In genomic region chr2:205748660-205749059, GRCh38 we compare ENCODE assay signal across 15 cellular contexts.
DNase-seq lines count a peak whose midpoint lies in the region; TF ChIP-seq lines count a peak whose summit lies in the region.
"Had no signal": no experiment of that assay in that cellular context is flagged by ENCODE, and none has a peak within 500 bp of the region (broad histone marks: within the 10 kb centered on the region; RNA-seq: fewer than 3 reads in every experiment).

No MANE protein-coding gene starts in this region.

- TF ChIP-seq CTCF in endodermal cell (conservative IDR thresholded peaks at IDR 0.05): no peak

- no peaks in the 10 kb centered on the region for H4K20me1 ChIP-seq in GM23248 (ENCODE audit: insufficient read depth)

- no peaks in the 10 kb centered on the region for H3K9me3 Mint-ChIP-seq in endodermal cell
- H3K9me3 Mint-ChIP-seq: activated naive CD4-positive, alpha-beta T cell treated with anti-CD3 and anti-CD28 coated beads for 36 hours; CD14-positive monocyte; dendritic cell treated with granulocyte-macrophage colony-stimulating factor and Interleukin-4, amounts not matched to agents 40 ng/mL and 50 ng/mL, for 4 days; naive thymus-derived CD4-positive, alpha-beta T cell had no signal

- no peak overlapping the region for H3K27ac ChIP-seq in GM23248
- H3K27ac ChIP-seq in endodermal cell (ENCODE audit: low read depth, low read length): no peak overlapping the region
- H3K27ac ChIP-seq in caudate nucleus (ENCODE audit: low read depth, low read length): no peak overlapping the region

- DNase-seq in GM23248 (peak; percentile 48), M059J (ENCODE audit: low read depth) (peak; percentile 87), endodermal cell (peak; percentile 63), caudate nucleus (lab: John Stamatoyannopoulos, UW) (no peak), islet precursor cell (no peak), ecto neural progenitor cell (ENCODE audit: low spot score) (no peak), GM19238 (ENCODE audit: insufficient read length, low spot score) (no peak)
- DNase-seq: activated naive CD4-positive, alpha-beta T cell treated with anti-CD3 and anti-CD28 coated beads for 36 hours; naive thymus-derived CD4-positive, alpha-beta T cell; NCI-H1092 treated with DMSO at 0.1 percent for 48 hours; SK-N-SH had no signal

- H3K4me2 ChIP-seq in GM23248 (ENCODE audit: unreplicated experiment): no peak overlapping the region
- H3K4me2 ChIP-seq: SK-N-SH, smooth muscle cell had no signal

- no peaks in the 10 kb centered on the region for H3K9me2 ChIP-seq in GM23248 (ENCODE audit: insufficient read depth)
- H3K9me2 ChIP-seq: SK-N-SH had no signal

- H3K27me3 Mint-ChIP-seq in endodermal cell (ENCODE audit: insufficient read depth): no peaks in the 10 kb centered on the region

- H3K27me3 ChIP-seq in GM23248 (replicated peaks; ENCODE audit: insufficient read depth): no peaks in the 10 kb centered on the region
- H3K27me3 ChIP-seq in endodermal cell (ENCODE audit: control insufficient read depth, insufficient read depth, low read length, poor library complexity, severe bottlenecking): no peaks in the 10 kb centered on the region
- H3K27me3 ChIP-seq in mucosa of stomach (ENCODE audit: control insufficient read depth, insufficient read depth, low read length): no peaks in the 10 kb centered on the region

- H3K9ac ChIP-seq in GM23248 (no peak overlapping the region), endodermal cell (ENCODE audit: extremely low read depth, low read length, poor library complexity, severe bottlenecking) (no peak overlapping the region), mucosa of stomach (ENCODE audit: low read length) (no peak overlapping the region)
- H3K9ac ChIP-seq: SK-N-SH had no signal

- H3K4me1 ChIP-seq in GM23248 (ENCODE audit: insufficient read depth) (no peaks in the 10 kb centered on the region), endodermal cell (ENCODE audit: control insufficient read depth, insufficient read depth, low read length) (no peaks in the 10 kb centered on the region), mucosa of stomach (ENCODE audit: control insufficient read depth, insufficient read depth, low read length) (peaks cover 65% of the 10 kb centered on the region)

- H3K79me2 ChIP-seq in GM23248 (ENCODE audit: insufficient read depth): no peaks in the 10 kb centered on the region

- H3K36me3 ChIP-seq in GM23248 (ENCODE audit: low read depth) (no peaks in the 10 kb centered on the region), endodermal cell (ENCODE audit: control insufficient read depth, insufficient read depth, low read length) (peaks cover 74% of the 10 kb centered on the region), mucosa of stomach (ENCODE audit: control insufficient read depth, insufficient read depth, low read length) (no peaks in the 10 kb centered on the region)

- no peak overlapping the region for H2AFZ ChIP-seq in GM23248

- peaks cover 77% of the 10 kb centered on the region for H3K36me3 Mint-ChIP-seq in endodermal cell (ENCODE audit: low read depth)
- H3K36me3 Mint-ChIP-seq: CD14-positive monocyte; naive thymus-derived CD4-positive, alpha-beta T cell had no signal

- H3K9me3 ChIP-seq in GM23248 (ENCODE audit: low read depth) (no peaks in the 10 kb centered on the region), endodermal cell (ENCODE audit: control insufficient read depth, low read length) (no peaks in the 10 kb centered on the region), mucosa of stomach (ENCODE audit: control insufficient read depth, low read length) (no peaks in the 10 kb centered on the region)
- H3K9me3 ChIP-seq: SK-N-SH had no signal

- no peaks in the 10 kb centered on the region for H3F3A ChIP-seq in GM23248 (ENCODE audit: insufficient read depth)

- in situ Hi-C loops in GM23248 (cut with MboI): no loop called here

- 73 to 76% methylated on average over 2 of the region's 2 CpGs for WGBS in GM23248 (ENCODE audit: low coverage in 1 of 2, low lambda C conversion rate in 2 of 2, missing lambda C conversion rate in 2 of 2), 2 experiments
- WGBS in endodermal cell (ENCODE audit: insufficient coverage in 1 of 2, insufficient read length in 1 of 2), 2 experiments: 85 to 89% methylated on average over 1 to 2 of the region's 2 CpGs

- H3K4me1 Mint-ChIP-seq in endodermal cell: peaks cover 11% of the 10 kb centered on the region
- H3K4me1 Mint-ChIP-seq: CD14-positive monocyte; naive thymus-derived CD4-positive, alpha-beta T cell had no signal

- H3K27ac Mint-ChIP-seq in endodermal cell: peak overlapping the region; percentile 8
- H3K27ac Mint-ChIP-seq: activated naive CD4-positive, alpha-beta T cell treated with anti-CD3 and anti-CD28 coated beads for 36 hours; dendritic cell treated with granulocyte-macrophage colony-stimulating factor and Interleukin-4, amounts not matched to agents 40 ng/mL and 50 ng/mL, for 4 days; naive thymus-derived CD4-positive, alpha-beta T cell had no signal

- H3K4me3 ChIP-seq in GM23248: no peak overlapping the region
- H3K4me3 ChIP-seq in endodermal cell (ENCODE audit: low read length): no peak overlapping the region
- peak overlapping the region; percentile 0 for H3K4me3 ChIP-seq in mucosa of stomach (ENCODE audit: low read length)
- H3K4me3 ChIP-seq: smooth muscle cell had no signal

- no peak overlapping the region for H3K4me3 Mint-ChIP-seq in endodermal cell
- H3K4me3 Mint-ChIP-seq: activated naive CD4-positive, alpha-beta T cell treated with anti-CD3 and anti-CD28 coated beads for 36 hours; CD14-positive monocyte; dendritic cell treated with granulocyte-macrophage colony-stimulating factor and Interleukin-4, amounts not matched to agents 40 ng/mL and 50 ng/mL, for 4 days; naive thymus-derived CD4-positive, alpha-beta T cell had no signal

Comparison
In these comparisons a context has a peak if more than half of its experiments do, and no peak if none do; other contexts are left out.
1. DNase-seq: peak in GM23248 (single experiment), M059J (single experiment) and endodermal cell (single experiment); none in caudate nucleus (0 of 61), islet precursor cell (single experiment), ecto neural progenitor cell (single experiment) and GM19238 (single experiment).